Comparison of ENCODE assay signal across 25 cellular contexts in genomic region chr3:141164844-141165243, GRCh38.
"Had no signal": no experiment of that assay in that cellular context is flagged by ENCODE, and none has a peak within 500 bp of the region (broad histone marks: within the 10 kb centered on the region; RNA-seq: fewer than 3 reads in every experiment).

No MANE protein-coding gene starts in this region.

- H3K4me3 Mint-ChIP-seq: activated CD8-positive, alpha-beta T cell treated with anti-CD3 and anti-CD28 coated beads, Interleukin-2, amount 10 ng/mL, durations not matched to agents 7 days and 5 days; activated naive CD4-positive, alpha-beta T cell treated with anti-CD3 and anti-CD28 coated beads, Interleukin-2, amount 50 U/mL, for 24 hours; activated T-cell treated with anti-CD3 and anti-CD28 coated beads, Interleukin-2, amount 50 U/mL, for 24 hours; activated T-helper 1 cell treated with anti-CD3 and anti-CD28 coated beads, Interleukin-12 subunit alpha, Interleukin-12 subunit beta, Interleukin-2, Interleukin-4 antibody, amounts not matched to agents 30 ng/mL and 10 ng/mL and 1 ng/mL, durations not matched to agents 14 hours and 24 hours and 36 hours; T-helper 1 cell treated with Interleukin-12 subunit alpha and Interleukin-12 subunit beta and Interleukin-4 antibody, amounts not matched to agents 30 μg/mL and 1 μg/mL, for 36 hours; WTC11 had no signal

- H3K27me3 ChIP-seq: breast epithelium had no signal

- H3K4me3 ChIP-seq: breast epithelium, MG63 had no signal

- H3K36me3 ChIP-seq: breast epithelium, MG63 had no signal

- H3K4me1 ChIP-seq: breast epithelium had no signal

- H3K27ac ChIP-seq: breast epithelium had no signal

- H3K27ac Mint-ChIP-seq: activated CD8-positive, alpha-beta T cell treated with anti-CD3 and anti-CD28 coated beads, Interleukin-2, amount 10 ng/mL, durations not matched to agents 7 days and 5 days; activated naive CD4-positive, alpha-beta T cell treated with anti-CD3 and anti-CD28 coated beads, Interleukin-2, amount 50 U/mL, for 24 hours; activated T-cell treated with anti-CD3 and anti-CD28 coated beads, Interleukin-2, amount 50 U/mL, for 24 hours; activated T-helper 1 cell treated with anti-CD3 and anti-CD28 coated beads, Interleukin-12 subunit alpha, Interleukin-12 subunit beta, Interleukin-2, Interleukin-4 antibody, amounts not matched to agents 30 ng/mL and 10 ng/mL and 1 ng/mL, durations not matched to agents 14 hours and 24 hours and 36 hours; T-helper 1 cell treated with Interleukin-12 subunit alpha and Interleukin-12 subunit beta and Interleukin-4 antibody, amounts not matched to agents 30 μg/mL and 1 μg/mL, for 36 hours; WTC11 had no signal

- DNase-seq: activated CD4-positive, alpha-beta T cell treated with anti-CD3 and anti-CD28 coated beads for 48 hours; activated CD4-positive, alpha-beta T cell treated with anti-CD3 and anti-CD28 coated beads, Interleukin-2, amount 50 U/mL, for 4 hours; activated CD4-positive, CD25-positive, alpha-beta regulatory T cell treated with anti-CD3 and anti-CD28 coated beads, Interleukin-2, amount 50 U/mL, for 72 hours; activated CD8-positive, alpha-beta T cell treated with anti-CD3 and anti-CD28 coated beads, Interleukin-2, amount 10 ng/mL, durations not matched to agents 7 days and 5 days; activated effector memory CD4-positive, alpha-beta T cell treated with Interleukin-2 at 50 U/mL for 16 hours; activated naive CD4-positive, alpha-beta T cell; activated T-cell treated with anti-CD3 and anti-CD28 coated beads, Interleukin-2, amount 50 U/mL, for 24 hours; aorta; central memory CD4-positive, alpha-beta T cell; MG63; NCI-H1105; NCI-H1436; NCI-H1694 treated with DMSO at 0.1 percent for 48 hours; NCI-H2029 treated with DMSO at 0.1 percent for 48 hours; NCI-H226; NCI-H526 treated with DMSO at 0.1 percent for 48 hours; NK-92 treated with Interleukin-12 subunit alpha and Interleukin-12 subunit beta, amount 100 ng/mL, for 24 hours; OCI-M1; RPMI8226; SHP77 had no signal

- H3K4me1 Mint-ChIP-seq: activated naive CD4-positive, alpha-beta T cell treated with anti-CD3 and anti-CD28 coated beads, Interleukin-2, amount 50 U/mL, for 24 hours; WTC11 had no signal
